22 cellular contexts compared by ENCODE assay signal in the genomic region with DNA sequence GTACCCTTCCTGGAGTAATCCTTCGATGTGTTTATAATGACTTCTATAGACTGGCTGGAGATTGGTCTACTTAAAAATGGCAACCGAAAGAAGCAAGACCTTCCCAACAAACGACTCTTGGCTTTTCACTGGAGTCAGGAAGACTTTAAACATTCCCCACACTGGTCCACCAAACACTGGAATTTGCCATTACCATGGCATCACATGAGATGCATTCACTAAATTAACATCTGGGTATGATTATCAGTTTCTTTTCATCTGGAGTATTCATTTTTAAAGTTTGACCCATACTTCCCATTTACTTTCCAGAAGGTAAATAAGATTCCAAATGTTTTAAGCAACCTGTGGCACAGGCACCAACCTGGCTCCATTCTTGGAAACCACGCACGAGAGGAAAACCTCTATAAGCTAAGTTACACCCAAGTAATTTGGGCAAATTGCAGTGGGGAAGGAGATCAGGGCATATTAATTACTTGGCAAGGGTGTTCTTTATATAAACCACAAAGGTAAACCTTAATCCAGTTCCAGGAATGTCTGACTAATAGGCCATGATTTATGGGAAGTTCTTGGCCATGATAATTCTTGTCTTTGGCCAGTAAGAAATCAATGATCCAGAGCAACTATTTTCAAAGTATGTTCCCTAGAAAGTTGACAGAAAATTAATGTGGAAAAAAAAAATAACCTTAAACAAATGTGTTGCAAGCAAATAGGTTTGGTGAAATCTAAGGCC.
DNase-seq lines count a peak whose midpoint lies in the region; ATAC-seq, FAIRE-seq and TF ChIP-seq lines count a peak whose summit lies in the region.
"Had no signal": no experiment of that assay in that cellular context is flagged by ENCODE, and none has a peak within 500 bp of the region (broad histone marks: within the 10 kb centered on the region; RNA-seq: fewer than 3 reads in every experiment).

No MANE protein-coding gene starts in this region.

- no peak overlapping the region for H2AFZ ChIP-seq in PC-3 (ENCODE audit: low read length)

- H3K9me2 ChIP-seq in PC-3 (replicated peaks; ENCODE audit: low read length), result no peaks in the 10 kb centered on the region

- CTCF ChIA-PET in PC-3 (lab: Charles Lee), result no interaction called here

- ATAC-seq in PC-3 (peak; percentile 79), HG03108 (IDR thresholded peaks at IDR 0.05; ENCODE audit: unreplicated experiment) (no peak)
- no peak for ATAC-seq in natural killer cell treated with Interleukin-12 subunit alpha and Interleukin-12 subunit beta and Interleukin-15 and Interleukin-18, amount 100 ng/mL, for 72 hours
- ATAC-seq: activated T-cell treated with anti-CD3 and anti-CD28 coated beads, Interleukin-2, amount 50 U/mL, for 4 hours; effector memory CD8-positive, alpha-beta T cell; left colon had no signal

- no peak overlapping the region for H3K27ac ChIP-seq in PC-3 (ENCODE audit: low read length)
- H3K27ac ChIP-seq in kidney (ENCODE audit: low read depth in 2 of 2, low read length in 2 of 2), result peak overlapping the region in 1 of 2 donors; percentile 33
- peak overlapping the region in 3 of 4 donors; percentile 45 to 59 (median 49) for H3K27ac ChIP-seq in sigmoid colon
- H3K27ac ChIP-seq: stomach, transverse colon had no signal

- TF ChIP-seq POLR2A in sigmoid colon (IDR thresholded peaks at IDR 0.05), result no peak

- H3K36me3 Mint-ChIP-seq in natural killer cell treated with Interleukin-12 subunit alpha and Interleukin-12 subunit beta and Interleukin-15 and Interleukin-18, amount 100 ng/mL, for 72 hours, result no peaks in the 10 kb centered on the region
- H3K36me3 Mint-ChIP-seq in type B pancreatic cell, result no peaks in the 10 kb centered on the region
- H3K36me3 Mint-ChIP-seq: activated naive CD4-positive, alpha-beta T cell treated with anti-CD3 and anti-CD28 coated beads, Interleukin-2, amount 10 ng/mL, durations not matched to agents 7 days and 5 days had no signal

- H3K27me3 Mint-ChIP-seq in natural killer cell treated with Interleukin-12 subunit alpha and Interleukin-12 subunit beta and Interleukin-15 and Interleukin-18, amount 100 ng/mL, for 72 hours, result no peaks in the 10 kb centered on the region
- no peaks in the 10 kb centered on the region for H3K27me3 Mint-ChIP-seq in type B pancreatic cell
- H3K27me3 Mint-ChIP-seq: activated naive CD4-positive, alpha-beta T cell treated with anti-CD3 and anti-CD28 coated beads, Interleukin-2, amount 10 ng/mL, durations not matched to agents 7 days and 5 days; effector memory CD8-positive, alpha-beta T cell had no signal

- H3K4me3 ChIP-seq in PC-3 (ENCODE audit: low read length) (no peak overlapping the region), epithelial cell of esophagus (ENCODE audit: low read length) (no peak overlapping the region), kidney (ENCODE audit: low read length in 2 of 2) (no peak overlapping the region), sigmoid colon (no peak overlapping the region)
- H3K4me3 ChIP-seq: ascending aorta, stomach, transverse colon had no signal

- no peaks in the 10 kb centered on the region for H4K20me1 ChIP-seq in PC-3 (ENCODE audit: low read length)

- WGBS in sigmoid colon, 2 donors, result 84 to 89% methylated on average over 5 of the region's 5 CpGs

- no peaks in the 10 kb centered on the region for H3K4me1 Mint-ChIP-seq in natural killer cell treated with Interleukin-12 subunit alpha and Interleukin-12 subunit beta and Interleukin-15 and Interleukin-18, amount 100 ng/mL, for 72 hours (ENCODE audit: low read depth in 2 of 2)
- no peaks in the 10 kb centered on the region for H3K4me1 Mint-ChIP-seq in type B pancreatic cell (ENCODE audit: unreplicated experiment)
- H3K4me1 Mint-ChIP-seq: activated naive CD4-positive, alpha-beta T cell treated with anti-CD3 and anti-CD28 coated beads, Interleukin-2, amount 10 ng/mL, durations not matched to agents 7 days and 5 days had no signal

- peaks cover 5% of the 10 kb centered on the region for H3K9me3 Mint-ChIP-seq in natural killer cell treated with Interleukin-12 subunit alpha and Interleukin-12 subunit beta and Interleukin-15 and Interleukin-18, amount 100 ng/mL, for 72 hours
- no peaks in the 10 kb centered on the region for H3K9me3 Mint-ChIP-seq in type B pancreatic cell

- H3F3A ChIP-seq in PC-3 (ENCODE audit: low read length, unreplicated experiment), result no peaks in the 10 kb centered on the region

- H3K27ac Mint-ChIP-seq in natural killer cell treated with Interleukin-12 subunit alpha and Interleukin-12 subunit beta and Interleukin-15 and Interleukin-18, amount 100 ng/mL, for 72 hours, result no peak overlapping the region
- H3K27ac Mint-ChIP-seq in type B pancreatic cell, result no peak overlapping the region
- H3K27ac Mint-ChIP-seq: activated naive CD4-positive, alpha-beta T cell treated with anti-CD3 and anti-CD28 coated beads, Interleukin-2, amount 10 ng/mL, durations not matched to agents 7 days and 5 days; effector memory CD8-positive, alpha-beta T cell had no signal

- H3K27me3 ChIP-seq in PC-3 (ENCODE audit: low read length) (no peaks in the 10 kb centered on the region), sigmoid colon (no peaks in the 10 kb centered on the region)
- H3K27me3 ChIP-seq: ascending aorta, BE2C, stomach, transverse colon had no signal

- no peak for TF ChIP-seq EP300 in sigmoid colon (IDR thresholded peaks at IDR 0.05)

- H3K9ac ChIP-seq in PC-3 (ENCODE audit: low read length), result no peak overlapping the region
- H3K9ac ChIP-seq in kidney (ENCODE audit: low read length in 2 of 2), result no peak overlapping the region

- TF ChIP-seq CTCF in PC-3 (conservative IDR thresholded peaks at IDR 0.05; ENCODE audit: low read depth, low read length), result no peak
- no peak for TF ChIP-seq CTCF in epithelial cell of esophagus (IDR thresholded peaks at IDR 0.05; ENCODE audit: insufficient read depth, low read depth, low read length, missing control alignments)
- TF ChIP-seq CTCF in kidney (IDR thresholded peaks at IDR 0.05; ENCODE audit: borderline replicate concordance, extremely low read depth, insufficient read depth), result no peak
- TF ChIP-seq CTCF in sigmoid colon (IDR thresholded peaks at IDR 0.05), result no peak
- no peak for TF ChIP-seq CTCF in type B pancreatic cell (conservative IDR thresholded peaks at IDR 0.05)

- BruUV-seq in PC-3 (replicated peaks; lab: Mats Ljungman, UMichigan), result no TSS peak

- intact Hi-C loops in PC-3 (cut with micrococcal nuclease), result loop anchor here (5.0 kb wide), 1 partner anchor 65 kb away; no protein-coding TSS in a partner anchor
- intact Hi-C loops in kidney (cut with DNase I), result no loop called here
- intact Hi-C loops in sigmoid colon (cut with DNase I), result loop anchor here (5.0 kb wide), 1 partner anchor 60 kb away; no protein-coding TSS in a partner anchor

- peak; percentile 15 for FAIRE-seq in kidney (lab: Jason Lieb, UNC)

- H3K9me3 ChIP-seq in PC-3 (ENCODE audit: low read length) (peaks cover 7% of the 10 kb centered on the region; the same call in 1 of the 2 replicates), kidney (ENCODE audit: control insufficient read depth in 1 of 2, low read length in 2 of 2) (no peaks in the 10 kb centered on the region), sigmoid colon (peaks cover 0 to 5% (median 1%) of the 10 kb centered on the region in 4 donors)
- H3K9me3 ChIP-seq: ascending aorta, BE2C, transverse colon had no signal

- H3K4me3 Mint-ChIP-seq in natural killer cell treated with Interleukin-12 subunit alpha and Interleukin-12 subunit beta and Interleukin-15 and Interleukin-18, amount 100 ng/mL, for 72 hours, result no peak overlapping the region
- H3K4me3 Mint-ChIP-seq in type B pancreatic cell, result no peak overlapping the region
- H3K4me3 Mint-ChIP-seq: activated naive CD4-positive, alpha-beta T cell treated with anti-CD3 and anti-CD28 coated beads, Interleukin-2, amount 10 ng/mL, durations not matched to agents 7 days and 5 days; activated T-cell treated with anti-CD3 and anti-CD28 coated beads, Interleukin-2, amount 50 U/mL, for 4 hours; effector memory CD8-positive, alpha-beta T cell had no signal

- POLR2A ChIA-PET in PC-3 (lab: Charles Lee; ENCODE audit: unreplicated experiment), result no interaction called here

- peak overlapping the region; percentile 9 for H3K4me2 ChIP-seq in PC-3 (ENCODE audit: low read length)

- H3K79me2 ChIP-seq in PC-3 (ENCODE audit: low read length), result no peaks in the 10 kb centered on the region

- H3K36me3 ChIP-seq in PC-3 (ENCODE audit: low read depth, low read length) (no peaks in the 10 kb centered on the region), kidney (ENCODE audit: control insufficient read depth in 1 of 2, insufficient read depth in 2 of 2, low read length in 2 of 2) (no peaks in the 10 kb centered on the region), sigmoid colon (no peaks in the 10 kb centered on the region)
- H3K36me3 ChIP-seq: ascending aorta, BE2C, stomach, transverse colon had no signal

- DNase-seq in PC-3 (peak; percentile 81), epithelial cell of esophagus (ENCODE audit: low read depth) (peak; percentile 57), kidney (no peak), sigmoid colon (no peak), type B pancreatic cell (ENCODE audit: extremely low spot score, unreplicated experiment) (no peak)
- DNase-seq in natural killer cell treated with Interleukin-12 subunit alpha and Interleukin-12 subunit beta and Interleukin-15 and Interleukin-18, amount 100 ng/mL, for 72 hours (ENCODE audit: low spot score), result no peak
- DNase-seq: activated CD4-positive, alpha-beta T cell treated with anti-CD3 and anti-CD28 coated beads for 1 hour; activated naive CD4-positive, alpha-beta T cell treated with anti-CD3 and anti-CD28 coated beads, Interleukin-2, amount 10 ng/mL, durations not matched to agents 7 days and 5 days; activated T-cell treated with anti-CD3 and anti-CD28 coated beads, Interleukin-2, amount 50 U/mL, for 4 hours; BE2C; Caco-2; effector memory CD8-positive, alpha-beta T cell; foreskin melanocyte; left colon; NCI-H1417; NCI-H526; Right ventricle myocardium superior; stimulated activated CD4-positive, alpha-beta T cell treated with anti-CD3 and anti-CD28 coated beads, Interleukin-12 subunit alpha, Interleukin-12 subunit beta, amount 100 ng/mL, for 4 hours; stomach; transverse colon had no signal

- peaks cover 25% of the 10 kb centered on the region for H3K4me1 ChIP-seq in PC-3 (ENCODE audit: insufficient read depth, low read length)
- peaks cover 0 to 7% of the 10 kb centered on the region in 2 donors for H3K4me1 ChIP-seq in kidney (ENCODE audit: control insufficient read depth in 1 of 2, insufficient read depth in 1 of 2, low read depth in 1 of 2, low read length in 2 of 2)
- peaks cover 0 to 62% (median 23%) of the 10 kb centered on the region in 4 donors for H3K4me1 ChIP-seq in sigmoid colon
- H3K4me1 ChIP-seq: ascending aorta, BE2C, Caco-2, transverse colon had no signal

Comparison
In these comparisons a context has a peak if more than half of its experiments do, and no peak if none do; other contexts are left out.
1. DNase-seq: peak in PC-3 (single experiment) and epithelial cell of esophagus (single experiment); none in kidney (single experiment), sigmoid colon (single experiment), natural killer cell treated with Interleukin-12 subunit alpha and Interleukin-12 subunit beta and Interleukin-15 and Interleukin-18, amount 100 ng/mL, for 72 hours (single experiment) and type B pancreatic cell (single experiment).